In genomic region chr14:31932675-31933074, GRCh38 we compare ENCODE assay signal across 22 cellular contexts.
A peak's percentile ranks its signal among the peaks of the same experiment; 100 is the strongest.
DNase-seq lines count a peak whose midpoint lies in the region; ATAC-seq and TF ChIP-seq lines count a peak whose summit lies in the region.
"Had no signal": no experiment of that assay in that cellular context is flagged by ENCODE, and none has a peak within 500 bp of the region (broad histone marks: within the 10 kb centered on the region; RNA-seq: fewer than 3 reads in every experiment).

No MANE protein-coding gene starts in this region.

- no peaks in the 10 kb centered on the region for H3K36me3 Mint-ChIP-seq in activated T-helper 17 cell treated with anti-CD3 and anti-CD28 coated beads, Interleukin-2, amount 50 U/mL, for 72 hours (ENCODE audit: low read depth)
- H3K36me3 Mint-ChIP-seq in memory B cell, result no peaks in the 10 kb centered on the region

- no peak overlapping the region for H2AFZ ChIP-seq in smooth muscle cell (ENCODE audit: low read depth)

- H3K9ac ChIP-seq in smooth muscle cell (ENCODE audit: low read depth), result no peak overlapping the region
- H3K9ac ChIP-seq: KMS-11 had no signal

- peaks cover 42% of the 10 kb centered on the region for H3K4me1 ChIP-seq in smooth muscle cell (ENCODE audit: low read depth)

- H3K79me2 ChIP-seq in smooth muscle cell (ENCODE audit: low read depth), result no peaks in the 10 kb centered on the region

- no peak for TF ChIP-seq CTCF in smooth muscle cell (IDR thresholded peaks at IDR 0.05; ENCODE audit: borderline replicate concordance, insufficient read depth, poor library complexity, severe bottlenecking)

- no peak overlapping the region for H3K4me3 ChIP-seq in smooth muscle cell
- H3K4me3 ChIP-seq: HAP-1, Peyer's patch, SJCRH30 had no signal

- no peaks in the 10 kb centered on the region for H3K36me3 ChIP-seq in smooth muscle cell (ENCODE audit: low read depth)
- H3K36me3 ChIP-seq: HAP-1, Peyer's patch, SJCRH30 had no signal

- no peaks in the 10 kb centered on the region for H4K20me1 ChIP-seq in smooth muscle cell (ENCODE audit: low read depth)

- no peak for ATAC-seq in activated T-helper 17 cell treated with anti-CD3 and anti-CD28 coated beads, Interleukin-2, amount 50 U/mL, for 72 hours (replicated peaks)
- no peak for ATAC-seq in memory B cell (ENCODE audit: low read depth)
- no peak for ATAC-seq in HG03280 (IDR thresholded peaks at IDR 0.05; ENCODE audit: unreplicated experiment)

- peak overlapping the region; percentile 75 for H3K27ac ChIP-seq in smooth muscle cell (ENCODE audit: low read depth)
- H3K27ac ChIP-seq: 22Rv1, KMS-11, Peyer's patch, SJCRH30 had no signal

- H3F3A ChIP-seq in smooth muscle cell (ENCODE audit: low read depth), result peaks cover 13% of the 10 kb centered on the region

- H3K9me3 ChIP-seq in smooth muscle cell (replicated peaks; ENCODE audit: low read depth), result no peaks in the 10 kb centered on the region
- H3K9me3 ChIP-seq: HAP-1, Peyer's patch, SJCRH30 had no signal

- peaks cover 5% of the 10 kb centered on the region for H3K4me1 Mint-ChIP-seq in activated T-helper 17 cell treated with anti-CD3 and anti-CD28 coated beads, Interleukin-2, amount 50 U/mL, for 72 hours
- H3K4me1 Mint-ChIP-seq in memory B cell, result peaks cover 7% of the 10 kb centered on the region

- 78% methylated on average over 5 of the region's 5 CpGs for WGBS in smooth muscle cell (ENCODE audit: low lambda C conversion rate)

- no peaks in the 10 kb centered on the region for H3K27me3 Mint-ChIP-seq in activated T-helper 17 cell treated with anti-CD3 and anti-CD28 coated beads, Interleukin-2, amount 50 U/mL, for 72 hours
- no peaks in the 10 kb centered on the region for H3K27me3 Mint-ChIP-seq in memory B cell

- peak overlapping the region; percentile 66 for H3K27ac Mint-ChIP-seq in activated T-helper 17 cell treated with anti-CD3 and anti-CD28 coated beads, Interleukin-2, amount 50 U/mL, for 72 hours
- H3K27ac Mint-ChIP-seq in memory B cell, result peak overlapping the region; percentile 14

- no peaks in the 10 kb centered on the region for H3K9me3 Mint-ChIP-seq in activated T-helper 17 cell treated with anti-CD3 and anti-CD28 coated beads, Interleukin-2, amount 50 U/mL, for 72 hours
- no peaks in the 10 kb centered on the region for H3K9me3 Mint-ChIP-seq in memory B cell

- H3K27me3 ChIP-seq in smooth muscle cell (ENCODE audit: low read depth), result no peaks in the 10 kb centered on the region
- H3K27me3 ChIP-seq: Peyer's patch, SJCRH30 had no signal

- no peak overlapping the region for H3K4me3 Mint-ChIP-seq in activated T-helper 17 cell treated with anti-CD3 and anti-CD28 coated beads, Interleukin-2, amount 50 U/mL, for 72 hours
- no peak overlapping the region for H3K4me3 Mint-ChIP-seq in memory B cell

- no peak overlapping the region for H3K4me2 ChIP-seq in smooth muscle cell
- H3K4me2 ChIP-seq: KMS-11 had no signal

- DNase-seq in NCI-H2171 treated with DMSO at 0.1 percent for 48 hours (lab: John Stamatoyannopoulos, UW) (peak; percentile 51), NCI-H2171 (lab: John Stamatoyannopoulos, UW) (no peak), memory B cell (ENCODE audit: low spot score in 2 of 2) (no peak), smooth muscle cell (lab: John Stamatoyannopoulos, UW; ENCODE audit: unreplicated experiment) (no peak), GF-D8 (lab: John Stamatoyannopoulos, UW) (no peak), Kasumi-1 (lab: John Stamatoyannopoulos, UW) (no peak)
- DNase-seq: AML-193, C1 segment of cervical spinal cord, EL, NCI-H1105, NCI-H146, NCI-H2029, NCI-H345, NCI-H524, NCI-H82, Peyer's patch, SJCRH30 had no signal
